In the genomic region with DNA sequence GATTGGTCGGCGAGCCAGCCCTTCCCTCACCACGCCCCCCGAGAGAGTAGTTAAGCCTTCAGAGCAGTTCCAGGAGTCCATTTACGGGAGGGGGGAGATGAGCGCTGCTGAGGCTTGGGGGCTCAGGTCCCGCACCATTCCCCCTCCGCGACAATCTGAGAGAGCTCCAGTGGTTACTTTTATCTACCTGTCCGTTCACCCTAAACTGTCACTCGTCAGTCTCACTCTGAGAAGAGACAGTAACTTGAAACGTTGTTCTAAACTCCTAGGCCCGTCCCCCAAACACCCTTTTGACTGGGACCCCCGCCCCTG, we compare ENCODE assay signal across 8 cellular contexts. TPM values are rescaled to one million over a fixed set of nuclear protein-coding genes. Genes with fewer than 3 reads are reported as not detected.
DNase-seq lines count a peak whose midpoint lies in the region; ATAC-seq, FAIRE-seq and TF ChIP-seq lines count a peak whose summit lies in the region.

No MANE protein-coding gene starts in this region.

- peak overlapping the region; percentile 98 for H3K27ac Mint-ChIP-seq in CD8-positive, alpha-beta T cell
- peak overlapping the region; percentile 96 for H3K27ac Mint-ChIP-seq in memory B cell

- CTCF ChIA-PET in CD8-positive, alpha-beta T cell (lab: Charles Lee) = interaction anchor here (1.0 to 4.8 kb wide), 5 partner anchors 8 to 29 kb away, joined by 3 to 53 read pairs (median 14); no protein-coding TSS in a partner anchor
- CTCF ChIA-PET in PC-9 (lab: Charles Lee) = interaction anchor here (0.5 to 1.6 kb wide), 5 partner anchors 9 to 387 kb away, joined by 3 to 6 read pairs (median 5); no protein-coding TSS in a partner anchor

- peaks cover 20% of the 10 kb centered on the region for H3K36me3 Mint-ChIP-seq in CD8-positive, alpha-beta T cell
- H3K36me3 Mint-ChIP-seq in memory B cell = peaks cover 7% of the 10 kb centered on the region

- no peak for FAIRE-seq in urothelium cell line (lab: Jason Lieb, UNC)

- in situ Hi-C loops in GM23248 (cut with MboI) = no loop called here

- 1 to 2% methylated on average over 14 of the region's 14 CpGs for WGBS in GM23248 (ENCODE audit: low coverage in 1 of 2, low lambda C conversion rate in 2 of 2, missing lambda C conversion rate in 2 of 2), 2 experiments

- peak; percentile 35 for ATAC-seq in CD8-positive, alpha-beta T cell
- ATAC-seq in memory B cell (ENCODE audit: low read depth) (no peak), GM21786 (IDR thresholded peaks at IDR 0.05; ENCODE audit: unreplicated experiment) (no peak)

- peaks cover 16% of the 10 kb centered on the region for H3K4me1 ChIP-seq in CD8-positive, alpha-beta T cell (ENCODE audit: insufficient read depth, low read length)
- H3K4me1 ChIP-seq in GM23248 (ENCODE audit: insufficient read depth) (peaks cover 10% of the 10 kb centered on the region; the same call in 1 of the 2 replicates), PC-9 (replicated peaks; ENCODE audit: insufficient read depth) (peaks cover 19% of the 10 kb centered on the region)

- POLR2A ChIA-PET in CD8-positive, alpha-beta T cell (lab: Charles Lee) = interaction anchor here (0.8 to 3.6 kb wide), 8 partner anchors 8 to 30 kb away, joined by 3 to 51 read pairs (median 8); no protein-coding TSS in a partner anchor
- POLR2A ChIA-PET in PC-9 (lab: Charles Lee; ENCODE audit: unreplicated experiment) = interaction anchor here (0.6 to 1.4 kb wide), 9 partner anchors 9 to 1992 kb away, joined by 3 to 14 read pairs (median 6); no protein-coding TSS in a partner anchor

- H3K27me3 ChIP-seq in CD8-positive, alpha-beta T cell (ENCODE audit: insufficient read depth, low read length) = no peaks in the 10 kb centered on the region
- H3K27me3 ChIP-seq in GM23248 (replicated peaks; ENCODE audit: insufficient read depth) (no peaks in the 10 kb centered on the region), PC-9 (ENCODE audit: insufficient read depth, low read depth) (no peaks in the 10 kb centered on the region)

- H3K4me3 ChIP-seq in CD8-positive, alpha-beta T cell (ENCODE audit: low read depth, low read length) = peak overlapping the region; percentile 98
- H3K4me3 ChIP-seq in GM23248 (peak overlapping the region; percentile 96), PC-9 (peak overlapping the region; percentile 82)

- peaks cover 17% of the 10 kb centered on the region for H3K4me1 Mint-ChIP-seq in CD8-positive, alpha-beta T cell (ENCODE audit: low read depth)
- peaks cover 30% of the 10 kb centered on the region for H3K4me1 Mint-ChIP-seq in memory B cell

- peak overlapping the region; percentile 100 for H3K9ac ChIP-seq in GM23248

- H3K9me2 ChIP-seq in GM23248 (ENCODE audit: insufficient read depth) = no peaks in the 10 kb centered on the region
- no peaks in the 10 kb centered on the region for H3K9me2 ChIP-seq in PC-9 (ENCODE audit: insufficient read depth)

- peak overlapping the region; percentile 93 for H3K4me3 Mint-ChIP-seq in CD8-positive, alpha-beta T cell
- peak overlapping the region; percentile 91 for H3K4me3 Mint-ChIP-seq in memory B cell

- H3K9me3 ChIP-seq in CD8-positive, alpha-beta T cell (ENCODE audit: low read length) = no peaks in the 10 kb centered on the region
- H3K9me3 ChIP-seq in GM23248 (ENCODE audit: low read depth) = no peaks in the 10 kb centered on the region
- H3K9me3 ChIP-seq in PC-9 (ENCODE audit: insufficient read depth, low read depth) = no peaks in the 10 kb centered on the region

- H3K36me3 ChIP-seq in CD8-positive, alpha-beta T cell (ENCODE audit: insufficient read depth, low read length) = no peaks in the 10 kb centered on the region
- H3K36me3 ChIP-seq in GM23248 (ENCODE audit: low read depth) (no peaks in the 10 kb centered on the region), PC-9 (ENCODE audit: low read depth) (no peaks in the 10 kb centered on the region)

- no peaks in the 10 kb centered on the region for H3K9me3 Mint-ChIP-seq in CD8-positive, alpha-beta T cell
- no peaks in the 10 kb centered on the region for H3K9me3 Mint-ChIP-seq in memory B cell

- H3K27ac ChIP-seq in CD8-positive, alpha-beta T cell (ENCODE audit: low read depth, low read length) = peak overlapping the region; percentile 100
- H3K27ac ChIP-seq in GM23248 = peak overlapping the region; percentile 100
- peak overlapping the region; percentile 72 for H3K27ac ChIP-seq in PC-9
- H3K27ac ChIP-seq in cingulate gyrus (ENCODE audit: low read depth, low read length) = peak overlapping the region; percentile 97

- intact Hi-C loops in CD8-positive, alpha-beta T cell (cut with DNase I, micrococcal nuclease) = loop anchor here (1.0 kb wide), 2 partner anchors 9 to 115 kb away; a partner anchor contains a TSS
- intact Hi-C loops in PC-9 (cut with micrococcal nuclease; ENCODE audit: unreplicated experiment) = loop anchor here (2.0 kb wide), 1 partner anchor 27 kb away; no protein-coding TSS in a partner anchor

- peaks cover 3% of the 10 kb centered on the region for H3F3A ChIP-seq in GM23248 (ENCODE audit: insufficient read depth)
- H3F3A ChIP-seq in PC-9 (ENCODE audit: insufficient read depth, low read depth) = peaks cover 40% of the 10 kb centered on the region; the same call in 1 of the 2 replicates

- H3K27me3 Mint-ChIP-seq in CD8-positive, alpha-beta T cell (ENCODE audit: low read depth) = peaks cover 15% of the 10 kb centered on the region
- H3K27me3 Mint-ChIP-seq in memory B cell = peaks cover 5% of the 10 kb centered on the region

- no peak for TF ChIP-seq CTCF in CD8-positive, alpha-beta T cell (IDR thresholded peaks at IDR 0.05)
- no peak for TF ChIP-seq CTCF in PC-9 (conservative IDR thresholded peaks at IDR 0.05)

- peak overlapping the region; percentile 65; the same call in 1 of the 2 replicates for H2AFZ ChIP-seq in GM23248
- peak overlapping the region; percentile 94 for H2AFZ ChIP-seq in PC-9

- BruUV-seq in PC-9 (replicated peaks; lab: Mats Ljungman, UMichigan) = no TSS peak

- peaks cover 27% of the 10 kb centered on the region for H3K79me2 ChIP-seq in GM23248 (ENCODE audit: insufficient read depth)
- no peaks in the 10 kb centered on the region for H3K79me2 ChIP-seq in PC-9 (ENCODE audit: low read depth)

- DNase-seq in CD8-positive, alpha-beta T cell = no peak
- no peak for DNase-seq in GM23248
- peak in 1 of 2 experiments; percentile 78 for DNase-seq in PC-9
- DNase-seq in memory B cell (ENCODE audit: low spot score in 2 of 2) = no peak
- peak; percentile 89 for DNase-seq in urothelium cell line (ENCODE audit: low spot score)
- no peak for DNase-seq in ureter (ENCODE audit: low spot score)

- H3K4me2 ChIP-seq in GM23248 (ENCODE audit: unreplicated experiment) (peak overlapping the region; percentile 99), PC-9 (peak overlapping the region; percentile 100)

- H4K20me1 ChIP-seq in GM23248 (ENCODE audit: insufficient read depth) (no peaks in the 10 kb centered on the region), PC-9 (ENCODE audit: insufficient read depth) (no peaks in the 10 kb centered on the region; the same call in 1 of the 2 replicates)

RNA-seq across cellular contexts. Expression of a gene that starts 2.0 kb away (rescaled TPM):
- total RNA-seq in CD8-positive, alpha-beta T cell = 100 to 1,000 TPM; 625 to 631 TPM
- total RNA-seq in GM23248 (2014; rRNA removed; shearing (Covaris generic)) = 11.9 and 16.1 TPM in 2 replicates
- polyA plus RNA-seq in GM23248 (2016; fragmentation: Nextera tagmentation; extraction: Ambion mirVana) = 4.8 and 8.3 TPM in 2 replicates
- total RNA-seq in PC-9 (2021) (7.9 and 16.5 TPM in 2 replicates), ureter (1.5 TPM)

RNA-seq across cellular contexts. Expression of a gene that starts 27.1 kb away (rescaled TPM):
- total RNA-seq in CD8-positive, alpha-beta T cell = 1 to 10 TPM in 1 of 2 experiments, under 1 TPM in 1; 0.64 to 1.3 TPM
- total RNA-seq in GM23248 (2014; rRNA removed; shearing (Covaris generic)) = 14.8 and 19.6 TPM in 2 replicates
- polyA plus RNA-seq in GM23248 (2016; fragmentation: Nextera tagmentation; extraction: Ambion mirVana) = 7.8 and 8.2 TPM in 2 replicates
- total RNA-seq in PC-9 (2021) = 49.6 and 50.1 TPM in 2 replicates
- total RNA-seq in ureter = 5.8 TPM

RNA-seq across cellular contexts. Expression of a gene that starts 28.5 kb away (rescaled TPM):
- total RNA-seq in CD8-positive, alpha-beta T cell = 1 to 10 TPM; 5.6 to 8.0 TPM
- total RNA-seq in GM23248 (2014; rRNA removed; shearing (Covaris generic)) = 0.32 TPM in 1 of 2 replicates, not detected in the other
- 0.33 and 0.63 TPM in 2 replicates for polyA plus RNA-seq in GM23248 (2016; fragmentation: Nextera tagmentation; extraction: Ambion mirVana)
- 5.0 and 9.5 TPM in 2 replicates for total RNA-seq in PC-9 (2021)
- 1.4 TPM for total RNA-seq in ureter

RNA-seq across cellular contexts. Expression of a gene that starts 37.5 kb away (rescaled TPM):
- total RNA-seq in CD8-positive, alpha-beta T cell = 10 to 100 TPM; 45.6 to 51.6 TPM
- total RNA-seq in GM23248 (2014; rRNA removed; shearing (Covaris generic)) = 108 and 135 TPM in 2 replicates
- polyA plus RNA-seq in GM23248 (2016; fragmentation: Nextera tagmentation; extraction: Ambion mirVana) = 31.9 and 32.6 TPM in 2 replicates
- total RNA-seq in PC-9 (2021) (123 and 155 TPM in 2 replicates), ureter (90.1 TPM)

RNA-seq across cellular contexts. Expression of a gene that starts 46.1 kb away (rescaled TPM):
- total RNA-seq in CD8-positive, alpha-beta T cell = 10 to 100 TPM; 28.7 to 31.5 TPM
- total RNA-seq in GM23248 (2014; rRNA removed; shearing (Covaris generic)) = 63.0 and 79.8 TPM in 2 replicates
- polyA plus RNA-seq in GM23248 (2016; fragmentation: Nextera tagmentation; extraction: Ambion mirVana) = 89.0 and 90.9 TPM in 2 replicates
- total RNA-seq in PC-9 (2021) = 102 and 138 TPM in 2 replicates
- 78.3 TPM for total RNA-seq in ureter

Comparison
In these comparisons a context has a peak if more than half of its experiments do, and no peak if none do; other contexts are left out.
1. RNA of a gene that starts 2.0 kb away (total RNA-seq): 625 to 631 TPM in CD8-positive, alpha-beta T cell; 11.9 to 16.1 TPM in GM23248, 7.9 to 16.5 TPM in PC-9 and 1.5 TPM in ureter (single experiment); every median in the first group is over 10 times any median in the second.
2. Peak in every context shown above with its lines, with median percentiles within 50 percentile points of each other: H3K27ac ChIP-seq and H3K4me3 ChIP-seq.